Comparison of ENCODE assay signal across 8 cellular contexts in the genomic region with DNA sequence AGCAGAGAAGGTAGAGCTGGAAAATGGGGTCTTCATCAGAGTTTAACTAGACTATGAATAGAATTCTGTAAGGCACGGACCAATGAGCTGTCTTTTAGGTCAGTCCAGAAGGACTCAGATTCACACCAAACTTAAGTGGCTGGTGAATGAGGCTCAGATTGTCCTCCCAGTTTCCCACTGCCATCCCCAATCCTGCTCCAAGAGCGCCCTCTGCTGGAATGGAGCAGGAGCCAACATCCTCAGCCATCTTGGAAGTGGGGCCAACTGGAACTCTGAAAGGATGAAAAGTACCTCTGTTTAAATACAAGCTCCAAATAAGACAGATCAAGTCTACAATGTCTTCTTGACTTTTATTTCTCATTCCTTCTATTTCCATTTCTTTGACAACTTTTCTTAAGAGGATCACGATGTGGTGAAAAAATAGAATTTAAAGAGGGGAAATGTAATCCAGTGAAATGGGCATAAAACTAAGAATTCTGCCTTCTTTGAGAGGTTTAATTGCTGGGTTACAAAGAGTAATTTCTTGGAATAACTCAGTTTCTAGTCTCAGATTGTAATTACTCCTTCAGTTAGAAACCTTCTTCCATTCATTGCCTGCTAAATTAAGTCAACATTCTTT.
DNase-seq lines count a peak whose midpoint lies in the region; ATAC-seq and TF ChIP-seq lines count a peak whose summit lies in the region.

No MANE protein-coding gene starts in this region.

- no peaks in the 10 kb centered on the region for H3K27me3 ChIP-seq in right atrium auricular region
- H3K27me3 ChIP-seq in sigmoid colon: no peaks in the 10 kb centered on the region

- no peaks in the 10 kb centered on the region for H3K27me3 Mint-ChIP-seq in T-cell

- H3K4me3 ChIP-seq in AG10803 (ENCODE audit: low read length) (no peak overlapping the region), right atrium auricular region (no peak overlapping the region), sigmoid colon (no peak overlapping the region)

- H3K4me1 Mint-ChIP-seq in T-cell: peaks cover 0 to 7% (median 5%) of the 10 kb centered on the region in 3 donors

- H3K9me3 ChIP-seq in right atrium auricular region (no peaks in the 10 kb centered on the region), sigmoid colon (no peaks in the 10 kb centered on the region)

- H3K36me3 ChIP-seq in right atrium auricular region: no peaks in the 10 kb centered on the region
- H3K36me3 ChIP-seq in sigmoid colon: no peaks in the 10 kb centered on the region

- H3K36me3 Mint-ChIP-seq in T-cell: no peaks in the 10 kb centered on the region

- H3K4me1 ChIP-seq in right atrium auricular region (peaks cover 0 to 30% of the 10 kb centered on the region in 2 donors), sigmoid colon (peaks cover 0 to 37% (median 26%) of the 10 kb centered on the region in 4 donors)

- DNase-seq in AG10803 (ENCODE audit: low read depth): peak; percentile 85
- peak; percentile 68 for DNase-seq in NCI-H146 (lab: John Stamatoyannopoulos, UW)
- DNase-seq in T-cell: peak; percentile 25 to 73 (median 58)
- DNase-seq in amniotic stem cell (lab: John Stamatoyannopoulos, UW): peak; percentile 55
- DNase-seq in right atrium auricular region (ENCODE audit: low spot score): peak; percentile 88
- peak; percentile 94 for DNase-seq in sigmoid colon

- intact Hi-C loops in sigmoid colon (cut with DNase I): loop anchor here (5.0 kb wide), 2 partner anchors 193 to 1037 kb away; no protein-coding TSS in a partner anchor

- H3K27ac ChIP-seq in right atrium auricular region (peak overlapping the region; percentile 33 to 37), sigmoid colon (peak overlapping the region in 2 of 4 donors; percentile 27 to 38)

- 16 to 18% methylated on average over 3 of the region's 3 CpGs for WGBS in sigmoid colon, 2 donors

- POLR2A ChIA-PET in T-cell (lab: Charles Lee): interaction anchor here (0.6 to 1.3 kb wide), 3 partner anchors 191 to 1214 kb away, joined by 3 read pairs; partner anchors contain the start of gene BCL6 (in 1 of the 2)

- TF ChIP-seq CTCF in AG10803 (conservative IDR thresholded peaks at IDR 0.05; ENCODE audit: low read length) (peak; percentile 99), right atrium auricular region (IDR thresholded peaks at IDR 0.05) (peak; percentile 80 to 94), sigmoid colon (IDR thresholded peaks at IDR 0.05) (peak; percentile 91 to 96 (median 94))

- H3K4me3 Mint-ChIP-seq in T-cell: no peak overlapping the region

- no peak for TF ChIP-seq EP300 in sigmoid colon (IDR thresholded peaks at IDR 0.05)

- ATAC-seq in GM21360 (IDR thresholded peaks at IDR 0.05; ENCODE audit: unreplicated experiment) (peak; percentile 66), T-cell (replicated peaks in 1 of 4) (peak; percentile 64 to 82 (median 76)), GM19023 (IDR thresholded peaks at IDR 0.05; ENCODE audit: unreplicated experiment) (no peak)

- no peaks in the 10 kb centered on the region for H3K9me3 Mint-ChIP-seq in T-cell

- H3K27ac Mint-ChIP-seq in T-cell: no peak overlapping the region

- no peak for TF ChIP-seq POLR2A in sigmoid colon (IDR thresholded peaks at IDR 0.05)

- CTCF ChIA-PET in T-cell (lab: Charles Lee): interaction anchor here (0.5 to 11.8 kb wide), 49 partner anchors 9 to 1636 kb away, joined by 3 to 377 read pairs (median 4); partner anchors contain the start of gene BCL6 (in 1 of the 2)
